ENCODE assay signal across 9 cellular contexts in genomic region chr11:17972987-17973386, GRCh38. TPM values are rescaled to one million over a fixed set of nuclear protein-coding genes. Genes with fewer than 3 reads are reported as not detected.
DNase-seq lines count a peak whose midpoint lies in the region; ATAC-seq and TF ChIP-seq lines count a peak whose summit lies in the region.
"Had no signal": no experiment of that assay in that cellular context is flagged by ENCODE, and none has a peak within 500 bp of the region (broad histone marks: within the 10 kb centered on the region; RNA-seq: fewer than 3 reads in every experiment).

No MANE protein-coding gene starts in this region.

- no peak overlapping the region for H3K27ac ChIP-seq in endodermal cell (ENCODE audit: low read depth, low read length)
- H3K27ac ChIP-seq: BLaER1 treated with 17β-estradiol and CSF1 and Interleukin-3, amounts not matched to agents 10 nM and 100 nM had no signal

- peaks cover 12% of the 10 kb centered on the region for H3K9me3 ChIP-seq in endodermal cell (ENCODE audit: control insufficient read depth, low read length)

- no peaks in the 10 kb centered on the region for H3K27me3 Mint-ChIP-seq in endodermal cell (ENCODE audit: insufficient read depth)

- ATAC-seq in GM19351 (IDR thresholded peaks at IDR 0.05; ENCODE audit: unreplicated experiment): no peak

- 0 to 24% methylated on average over 2 to 5 of the region's 5 CpGs for WGBS in endodermal cell (ENCODE audit: insufficient coverage in 1 of 2, insufficient read length in 1 of 2), 2 experiments

- DNase-seq in NCI-H1417 (lab: John Stamatoyannopoulos, UW) (peak in 2 of 3 experiments; percentile 21 to 31), NCI-H1417 treated with DMSO at 0.1 percent for 48 hours (lab: John Stamatoyannopoulos, UW) (no peak), NCI-H82 treated with DMSO at 0.1 percent for 48 hours (lab: John Stamatoyannopoulos, UW; ENCODE audit: unreplicated experiment) (peak; percentile 2), endodermal cell (peak; percentile 92), myocyte (ENCODE audit: low read depth) (peak; percentile 99), germinal center (ENCODE audit: low spot score) (no peak), T-helper 9 cell (no peak)

- H3K36me3 ChIP-seq in endodermal cell (ENCODE audit: control insufficient read depth, insufficient read depth, low read length): peaks cover 26% of the 10 kb centered on the region

- H3K9me3 Mint-ChIP-seq in endodermal cell: peaks cover 1% of the 10 kb centered on the region

- H3K4me3 Mint-ChIP-seq in endodermal cell: no peak overlapping the region

- peak; percentile 88 for TF ChIP-seq CTCF in endodermal cell (conservative IDR thresholded peaks at IDR 0.05)

- H3K27me3 ChIP-seq in endodermal cell (ENCODE audit: control insufficient read depth, insufficient read depth, low read length, poor library complexity, severe bottlenecking): no peaks in the 10 kb centered on the region
- H3K27me3 ChIP-seq: BLaER1 treated with 17β-estradiol and CSF1 and Interleukin-3, amounts not matched to agents 10 nM and 100 nM had no signal

- no peak overlapping the region for H3K4me3 ChIP-seq in endodermal cell (ENCODE audit: low read length)
- H3K4me3 ChIP-seq: BLaER1 treated with 17β-estradiol and CSF1 and Interleukin-3, amounts not matched to agents 10 nM and 100 nM had no signal

- peaks cover 25% of the 10 kb centered on the region for H3K36me3 Mint-ChIP-seq in endodermal cell (ENCODE audit: low read depth)

- H3K4me1 Mint-ChIP-seq in endodermal cell: peaks cover 2% of the 10 kb centered on the region

- no peaks in the 10 kb centered on the region for H3K4me1 ChIP-seq in endodermal cell (ENCODE audit: control insufficient read depth, insufficient read depth, low read length)
- H3K4me1 ChIP-seq: BLaER1 treated with 17β-estradiol and CSF1 and Interleukin-3, amounts not matched to agents 10 nM and 100 nM had no signal

- no peak overlapping the region for H3K27ac Mint-ChIP-seq in endodermal cell

- H3K9ac ChIP-seq in endodermal cell (ENCODE audit: extremely low read depth, low read length, poor library complexity, severe bottlenecking): no peak overlapping the region
- H3K9ac ChIP-seq: BLaER1 treated with 17β-estradiol and CSF1 and Interleukin-3, amounts not matched to agents 10 nM and 100 nM had no signal

RNA-seq across cellular contexts. Expression of gene SERGEF, which starts 39.9 kb away (rescaled TPM):
- total RNA-seq in endodermal cell (10 to 100 TPM; 26.7 to 42.1 TPM), myocyte (10.8 and 16.6 TPM in 2 replicates)
- polyA plus RNA-seq in endodermal cell (2013, experiment 1 of 2): 20.3 TPM
- 17.6 TPM for polyA plus RNA-seq in endodermal cell (2013, experiment 2 of 2)
- 34.1 TPM for polyA plus RNA-seq in myocyte (2012)

Comparison
In these comparisons a context has a peak if more than half of its experiments do, and no peak if none do; other contexts are left out.
1. DNase-seq: peak in NCI-H1417 (2 of 3), NCI-H82 treated with DMSO at 0.1 percent for 48 hours (single experiment), endodermal cell (single experiment) and myocyte (single experiment); none in NCI-H1417 treated with DMSO at 0.1 percent for 48 hours (single experiment), germinal center (single experiment) and T-helper 9 cell (single experiment).